In the genomic region with DNA sequence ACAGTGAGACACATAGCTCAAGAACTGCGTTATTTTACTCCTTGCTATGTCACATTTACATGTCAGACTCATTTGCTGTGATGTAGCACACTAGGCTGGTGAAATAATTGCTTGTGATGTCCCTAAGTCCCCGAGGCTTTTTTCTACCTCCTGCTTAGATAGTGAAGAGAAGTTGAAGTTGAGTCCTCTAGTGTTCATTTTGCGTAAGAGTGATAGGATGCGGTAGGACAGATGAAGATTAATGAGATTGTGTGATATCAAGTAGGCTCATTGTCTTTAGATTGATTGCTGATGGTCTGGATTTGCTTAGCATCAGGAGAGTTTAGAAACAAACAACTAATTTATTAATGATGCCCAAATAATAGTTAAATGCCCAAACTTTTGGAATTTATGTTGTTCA, we compare ENCODE assay signal across 11 cellular contexts.
DNase-seq lines count a peak whose midpoint lies in the region; ATAC-seq and TF ChIP-seq lines count a peak whose summit lies in the region.
"Had no signal": no experiment of that assay in that cellular context is flagged by ENCODE, and none has a peak within 500 bp of the region (broad histone marks: within the 10 kb centered on the region; RNA-seq: fewer than 3 reads in every experiment).

No MANE protein-coding gene starts in this region.

- no peak overlapping the region for H3K27ac Mint-ChIP-seq in neural progenitor cell
- no peak overlapping the region for H3K27ac Mint-ChIP-seq in activated T-cell treated with anti-CD3 and anti-CD28 coated beads, Interleukin-2, amount 50 U/mL, for 72 hours
- H3K27ac Mint-ChIP-seq in CD4-positive, alpha-beta memory T cell: no peak overlapping the region
- H3K27ac Mint-ChIP-seq: activated T-helper 17 cell treated with anti-CD3 and anti-CD28 coated beads, Interleukin-2, amount 50 U/mL, for 72 hours had no signal

- TF ChIP-seq EP300 in ovary (IDR thresholded peaks at IDR 0.05): no peak

- no peaks in the 10 kb centered on the region for H3K9me3 ChIP-seq in neural progenitor cell (ENCODE audit: low read depth)
- peaks cover 0 to under 1% of the 10 kb centered on the region in 2 donors for H3K9me3 ChIP-seq in ovary
- H3K9me3 ChIP-seq in CD4-positive, alpha-beta memory T cell (ENCODE audit: control insufficient read depth in 1 of 2, low read length in 2 of 2): no peaks in the 10 kb centered on the region
- H3K9me3 ChIP-seq: lower lobe of right lung had no signal

- TF ChIP-seq CTCF in GM12872 (IDR thresholded peaks at IDR 0.05; ENCODE audit: insufficient read depth, low read depth, low read length): peak; percentile 41; the same call in 2 of the 3 replicates
- TF ChIP-seq CTCF in neural progenitor cell (IDR thresholded peaks at IDR 0.05): peak; percentile 76
- no peak for TF ChIP-seq CTCF in ovary (IDR thresholded peaks at IDR 0.05)

- H2AFZ ChIP-seq in neural progenitor cell (replicated peaks): no peak overlapping the region

- no peak overlapping the region for H3K9ac ChIP-seq in neural progenitor cell

- H3K36me3 Mint-ChIP-seq in neural progenitor cell: peaks cover 18% of the 10 kb centered on the region
- peaks cover 0 to 2% of the 10 kb centered on the region in 2 donors for H3K36me3 Mint-ChIP-seq in activated T-cell treated with anti-CD3 and anti-CD28 coated beads, Interleukin-2, amount 50 U/mL, for 72 hours (ENCODE audit: insufficient read depth in 2 of 2)
- peaks cover 24 to 29% of the 10 kb centered on the region in 2 donors for H3K36me3 Mint-ChIP-seq in CD4-positive, alpha-beta memory T cell

- intact Hi-C loops in ovary (cut with DNase I): no loop called here
- intact Hi-C loops in CD4-positive, alpha-beta memory T cell (cut with micrococcal nuclease): no loop called here

- no peak for ATAC-seq in activated T-cell treated with anti-CD3 and anti-CD28 coated beads, Interleukin-2, amount 50 U/mL, for 72 hours (replicated peaks in 1 of 2)
- ATAC-seq: activated T-helper 17 cell treated with anti-CD3 and anti-CD28 coated beads, Interleukin-2, amount 50 U/mL, for 72 hours; lower lobe of right lung had no signal

- H3K4me1 ChIP-seq in neural progenitor cell: peaks cover 11% of the 10 kb centered on the region
- H3K4me1 ChIP-seq in ovary (ENCODE audit: insufficient read depth): no peaks in the 10 kb centered on the region
- no peaks in the 10 kb centered on the region for H3K4me1 ChIP-seq in CD4-positive, alpha-beta memory T cell (ENCODE audit: insufficient read depth, low read length)
- H3K4me1 ChIP-seq: lower lobe of right lung had no signal

- no peaks in the 10 kb centered on the region for H3K27me3 Mint-ChIP-seq in neural progenitor cell (ENCODE audit: insufficient read depth, low read depth)
- H3K27me3 Mint-ChIP-seq in activated T-cell treated with anti-CD3 and anti-CD28 coated beads, Interleukin-2, amount 50 U/mL, for 72 hours (ENCODE audit: low read depth): no peaks in the 10 kb centered on the region
- no peaks in the 10 kb centered on the region for H3K27me3 Mint-ChIP-seq in CD4-positive, alpha-beta memory T cell
- H3K27me3 Mint-ChIP-seq: activated T-helper 17 cell treated with anti-CD3 and anti-CD28 coated beads, Interleukin-2, amount 50 U/mL, for 72 hours had no signal

- H3K4me3 Mint-ChIP-seq in neural progenitor cell: no peak overlapping the region
- H3K4me3 Mint-ChIP-seq in activated T-cell treated with anti-CD3 and anti-CD28 coated beads, Interleukin-2, amount 50 U/mL, for 72 hours: no peak overlapping the region
- H3K4me3 Mint-ChIP-seq in CD4-positive, alpha-beta memory T cell: no peak overlapping the region
- H3K4me3 Mint-ChIP-seq: activated T-helper 17 cell treated with anti-CD3 and anti-CD28 coated beads, Interleukin-2, amount 50 U/mL, for 72 hours had no signal

- H3K79me2 ChIP-seq in neural progenitor cell (ENCODE audit: low read depth): no peaks in the 10 kb centered on the region

- no peaks in the 10 kb centered on the region for H3K9me3 Mint-ChIP-seq in neural progenitor cell
- no peaks in the 10 kb centered on the region for H3K9me3 Mint-ChIP-seq in activated T-cell treated with anti-CD3 and anti-CD28 coated beads, Interleukin-2, amount 50 U/mL, for 72 hours
- no peaks in the 10 kb centered on the region for H3K9me3 Mint-ChIP-seq in CD4-positive, alpha-beta memory T cell
- H3K9me3 Mint-ChIP-seq: activated T-helper 17 cell treated with anti-CD3 and anti-CD28 coated beads, Interleukin-2, amount 50 U/mL, for 72 hours had no signal

- H3K36me3 ChIP-seq in neural progenitor cell (no peaks in the 10 kb centered on the region), ovary (no peaks in the 10 kb centered on the region)
- peaks cover under 1% of the 10 kb centered on the region for H3K36me3 ChIP-seq in CD4-positive, alpha-beta memory T cell (ENCODE audit: insufficient read depth, low read length)

- DNase-seq in NCI-H460 (ENCODE audit: extremely low read depth, low read depth): peak; percentile 53
- DNase-seq in cerebellar cortex (ENCODE audit: low spot score): peak; percentile 16
- peak; percentile 70 for DNase-seq in neural progenitor cell (ENCODE audit: low spot score)
- DNase-seq in ovary: no peak
- DNase-seq in activated T-cell treated with anti-CD3 and anti-CD28 coated beads, Interleukin-2, amount 50 U/mL, for 72 hours: no peak
- no peak for DNase-seq in CD4-positive, alpha-beta memory T cell
- DNase-seq: effector CD8-positive, alpha-beta T cell; lower lobe of right lung; NCI-H1694 had no signal

- no peaks in the 10 kb centered on the region for H4K20me1 ChIP-seq in neural progenitor cell (ENCODE audit: low read depth)

- WGBS in ovary, 3 donors: 79 to 92% (median 91%) methylated on average over 4 of the region's 4 CpGs

- POLR2A ChIA-PET in CD4-positive, alpha-beta memory T cell (lab: Charles Lee; ENCODE audit: partially characterized antibody): no interaction called here

- H3K4me3 ChIP-seq in neural progenitor cell: no peak overlapping the region
- no peak overlapping the region for H3K4me3 ChIP-seq in ovary
- no peak overlapping the region for H3K4me3 ChIP-seq in CD4-positive, alpha-beta memory T cell (ENCODE audit: low read length in 2 of 2)
- H3K4me3 ChIP-seq: lower lobe of right lung had no signal

- peaks cover 6% of the 10 kb centered on the region for H3K4me1 Mint-ChIP-seq in neural progenitor cell
- peaks cover 7% of the 10 kb centered on the region for H3K4me1 Mint-ChIP-seq in activated T-cell treated with anti-CD3 and anti-CD28 coated beads, Interleukin-2, amount 50 U/mL, for 72 hours (ENCODE audit: low read depth)
- no peaks in the 10 kb centered on the region for H3K4me1 Mint-ChIP-seq in CD4-positive, alpha-beta memory T cell
- H3K4me1 Mint-ChIP-seq: activated T-helper 17 cell treated with anti-CD3 and anti-CD28 coated beads, Interleukin-2, amount 50 U/mL, for 72 hours had no signal

- H3K27ac ChIP-seq in neural progenitor cell (no peak overlapping the region), ovary (no peak overlapping the region)
- H3K27ac ChIP-seq in CD4-positive, alpha-beta memory T cell (ENCODE audit: low read depth, low read length): no peak overlapping the region
- H3K27ac ChIP-seq: lower lobe of right lung had no signal

- H3K4me2 ChIP-seq in neural progenitor cell: no peak overlapping the region

- CTCF ChIA-PET in CD4-positive, alpha-beta memory T cell (lab: Charles Lee; ENCODE audit: partially characterized antibody): interaction anchor here (0.6 to 1.1 kb wide), 2 partner anchors 14 to 1358 kb away, joined by 3 to 4 read pairs; no protein-coding TSS in a partner anchor

- H3F3A ChIP-seq in neural progenitor cell (ENCODE audit: low read depth): no peaks in the 10 kb centered on the region

- TF ChIP-seq POLR2A in ovary (IDR thresholded peaks at IDR 0.05): no peak

- H3K27me3 ChIP-seq in neural progenitor cell (no peaks in the 10 kb centered on the region), ovary (no peaks in the 10 kb centered on the region)
- H3K27me3 ChIP-seq in CD4-positive, alpha-beta memory T cell (ENCODE audit: insufficient read depth, low read length): no peaks in the 10 kb centered on the region

Comparison
In these comparisons a context has a peak if more than half of its experiments do, and no peak if none do; other contexts are left out.
1. CTCF ChIP-seq: peak in GM12872 (single experiment) and neural progenitor cell (single experiment); none in ovary (0 of 3).
2. DNase-seq: peak in NCI-H460 (single experiment), cerebellar cortex (single experiment) and neural progenitor cell (single experiment); none in ovary (0 of 5), activated T-cell treated with anti-CD3 and anti-CD28 coated beads, Interleukin-2, amount 50 U/mL, for 72 hours (0 of 2) and CD4-positive, alpha-beta memory T cell (0 of 5).